In the genomic region with DNA sequence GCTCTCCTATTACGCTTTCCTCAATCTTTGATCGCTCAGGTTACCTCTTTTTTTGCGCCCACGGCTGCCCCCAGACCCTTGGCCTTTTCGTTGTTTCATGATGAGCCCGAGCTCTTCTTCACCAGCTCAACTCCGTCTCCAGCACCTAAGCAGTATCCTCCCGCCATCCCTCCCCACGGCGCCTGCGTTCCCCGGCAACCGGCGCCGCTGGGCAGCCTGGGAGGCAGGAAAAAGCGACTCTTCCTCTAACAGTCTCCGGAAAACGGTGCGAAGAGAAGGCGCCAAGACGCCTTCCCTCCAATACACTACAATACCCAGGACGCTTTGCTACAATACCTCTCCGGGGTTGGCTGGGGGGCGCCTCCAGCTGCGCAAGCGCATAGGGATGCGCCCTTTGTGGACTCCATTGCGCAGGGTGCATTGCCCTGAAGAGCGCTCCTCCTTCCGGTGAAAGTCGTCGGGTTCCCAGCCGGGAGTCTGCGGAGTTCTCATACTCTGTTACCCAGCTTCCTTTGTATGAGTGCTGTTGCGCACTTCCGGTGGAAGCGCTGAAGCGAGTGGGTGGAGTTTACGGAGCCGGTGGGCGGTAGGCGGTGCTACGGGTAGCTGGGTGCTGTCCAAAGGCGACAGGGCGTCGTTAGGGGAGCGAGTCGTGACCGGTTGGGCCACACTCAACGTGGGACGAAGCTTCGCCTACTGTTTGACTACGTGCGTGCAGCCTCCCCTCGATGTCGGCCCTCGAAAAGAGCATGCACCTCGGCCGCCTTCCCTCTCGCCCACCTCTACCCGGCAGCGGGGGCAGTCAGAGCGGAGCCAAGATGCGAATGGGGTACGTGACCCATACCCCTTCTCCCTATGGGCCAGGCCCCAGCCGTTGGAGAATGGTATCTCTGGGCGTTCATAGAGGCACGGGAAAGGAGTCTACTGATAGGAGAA, we compare ENCODE assay signal across 8 cellular contexts. TPM values are rescaled to one million over a fixed set of nuclear protein-coding genes. Genes with fewer than 3 reads are reported as not detected.
DNase-seq lines count a peak whose midpoint lies in the region; ATAC-seq and TF ChIP-seq lines count a peak whose summit lies in the region.

A gene with protein sequence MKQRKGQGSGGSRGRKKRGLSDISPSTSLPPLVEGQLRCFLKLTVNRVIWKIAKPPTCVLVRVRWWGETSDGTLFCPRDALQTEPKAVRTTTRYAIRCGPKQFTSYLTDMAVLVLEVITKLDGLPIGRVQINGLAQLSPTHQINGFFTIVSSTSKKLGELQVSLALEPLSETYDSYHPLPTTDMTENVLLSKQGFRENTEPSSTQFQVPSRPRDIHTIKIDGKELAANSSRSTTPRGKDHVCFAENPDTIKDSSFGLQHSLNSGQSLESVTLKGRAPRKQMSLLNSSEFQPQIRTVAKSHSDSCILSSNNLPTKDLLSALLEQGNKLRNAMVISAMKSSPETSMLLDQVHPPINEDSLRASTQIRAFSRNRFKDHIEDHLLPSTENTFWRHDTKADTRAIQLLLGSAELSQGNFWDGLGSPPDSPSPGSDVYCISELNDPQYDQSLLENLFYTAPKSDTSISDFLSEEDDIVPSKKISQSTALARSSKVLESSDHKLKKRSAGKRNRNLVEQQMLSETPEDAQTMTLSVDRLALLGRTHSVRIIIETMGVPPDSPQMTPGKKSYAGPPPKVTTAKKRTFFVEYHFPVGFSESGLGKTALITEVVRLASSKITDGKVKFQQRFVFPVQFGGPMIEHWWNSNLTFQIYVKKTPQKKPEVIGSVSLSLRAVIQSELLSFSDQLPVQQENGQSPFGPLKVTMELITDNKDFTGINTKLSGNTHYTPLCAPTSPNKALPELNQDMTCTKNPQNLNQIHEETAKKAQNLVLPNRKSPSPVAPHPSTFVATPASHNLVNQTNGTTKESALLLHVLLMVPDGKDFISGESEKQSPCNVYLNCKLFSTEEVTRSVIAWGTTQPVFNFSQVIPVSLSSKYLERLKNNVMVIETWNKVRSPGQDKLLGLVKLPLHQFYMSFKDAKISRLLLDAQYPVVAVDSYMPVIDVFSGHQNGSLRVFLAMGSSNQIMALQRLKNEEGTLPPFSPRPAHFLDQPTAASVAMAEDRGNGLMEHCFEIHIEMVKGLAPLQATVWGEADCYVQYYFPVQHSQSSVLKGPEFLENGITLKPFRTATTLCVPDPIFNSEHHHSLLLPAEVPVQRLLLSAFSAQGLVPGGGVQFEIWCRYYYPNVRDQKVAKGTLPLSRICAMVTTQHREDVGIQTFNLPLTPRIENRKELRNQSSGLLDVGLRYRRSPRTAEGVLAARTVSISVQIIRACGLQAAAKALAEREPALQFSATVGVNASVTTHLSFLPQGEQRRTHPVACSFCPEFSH (N-terminal part only) (minus strand): TSS at position 309 of the 936 bp plus-strand sequence. CDS start 210 bp downstream, at position 99.
A gene with protein sequence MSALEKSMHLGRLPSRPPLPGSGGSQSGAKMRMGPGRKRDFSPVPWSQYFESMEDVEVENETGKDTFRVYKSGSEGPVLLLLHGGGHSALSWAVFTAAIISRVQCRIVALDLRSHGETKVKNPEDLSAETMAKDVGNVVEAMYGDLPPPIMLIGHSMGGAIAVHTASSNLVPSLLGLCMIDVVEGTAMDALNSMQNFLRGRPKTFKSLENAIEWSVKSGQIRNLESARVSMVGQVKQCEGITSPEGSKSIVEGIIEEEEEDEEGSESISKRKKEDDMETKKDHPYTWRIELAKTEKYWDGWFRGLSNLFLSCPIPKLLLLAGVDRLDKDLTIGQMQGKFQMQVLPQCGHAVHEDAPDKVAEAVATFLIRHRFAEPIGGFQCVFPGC (plus strand): TSS at position 596 of the 936 bp plus-strand sequence. CDS start 133 bp downstream, at position 729.

- peaks cover 36% of the 10 kb centered on the region for H3K4me1 Mint-ChIP-seq in CD8-positive, alpha-beta T cell (ENCODE audit: low read depth)
- H3K4me1 Mint-ChIP-seq in activated CD4-positive, alpha-beta memory T cell treated with anti-CD3 and anti-CD28 coated beads for 36 hours (ENCODE audit: low read depth), result peaks cover 18% of the 10 kb centered on the region

- peak within 1 kb of the TSS; percentile 80 for H3K4me3 ChIP-seq in CD8-positive, alpha-beta T cell (ENCODE audit: low read depth, low read length)
- peak within 1 kb of the TSS; percentile 80 to 88 for H3K4me3 ChIP-seq in duodenal mucosa (ENCODE audit: low read depth in 1 of 2, low read length in 2 of 2)
- peak within 1 kb of the TSS; percentile 60 to 83 (median 75) for H3K4me3 ChIP-seq in right lobe of liver

- peak within 1 kb of the TSS; percentile 64 for H3K27ac ChIP-seq in CD8-positive, alpha-beta T cell (ENCODE audit: low read depth, low read length)
- peak within 1 kb of the TSS; percentile 89 for H3K27ac ChIP-seq in duodenal mucosa (ENCODE audit: low read depth, low read length)
- peak within 1 kb of the TSS; percentile 49 to 74 (median 73) for H3K27ac ChIP-seq in right lobe of liver

- no peaks in the 10 kb centered on the region for H3K9me3 ChIP-seq in CD8-positive, alpha-beta T cell (ENCODE audit: low read length)
- H3K9me3 ChIP-seq in duodenal mucosa (ENCODE audit: control insufficient read depth in 1 of 2, low read length in 2 of 2), result no peaks in the 10 kb centered on the region
- H3K9me3 ChIP-seq in right lobe of liver, result no peaks in the 10 kb centered on the region

- no peak within 1 kb of the TSS for H3K4me3 Mint-ChIP-seq in CD8-positive, alpha-beta T cell
- no peak within 1 kb of the TSS for H3K4me3 Mint-ChIP-seq in activated CD4-positive, alpha-beta memory T cell treated with anti-CD3 and anti-CD28 coated beads for 36 hours

- POLR2A ChIA-PET in CD8-positive, alpha-beta T cell (lab: Charles Lee), result interaction anchor here (0.6 to 2.2 kb wide), 13 partner anchors 9 to 563 kb away, joined by 3 to 13 read pairs (median 4); partner anchors contain the start of genes LIPT2, MRPL48, PGM2L1 and RAB6A
- POLR2A ChIA-PET in activated CD4-positive, alpha-beta memory T cell treated with anti-CD3 and anti-CD28 coated beads for 36 hours (lab: Charles Lee), result interaction anchor here (0.6 to 3.1 kb wide), 12 partner anchors 13 to 818 kb away, joined by 3 to 10 read pairs (median 3); partner anchors contain the start of genes NEU3, RAB6A and UCP2

- no peaks in the 10 kb centered on the region for H3K27me3 Mint-ChIP-seq in CD8-positive, alpha-beta T cell (ENCODE audit: low read depth)
- H3K27me3 Mint-ChIP-seq in activated CD4-positive, alpha-beta memory T cell treated with anti-CD3 and anti-CD28 coated beads for 36 hours, result no peaks in the 10 kb centered on the region

- peak; percentile 94 for ATAC-seq in CD8-positive, alpha-beta T cell
- ATAC-seq in GM19455 (IDR thresholded peaks at IDR 0.05; ENCODE audit: unreplicated experiment), result peak; percentile 96
- ATAC-seq in right lobe of liver, result peak; percentile 96 to 98 (median 97)

- H3K36me3 Mint-ChIP-seq in CD8-positive, alpha-beta T cell, result peaks cover 21% of the 10 kb centered on the region
- peaks cover 18% of the 10 kb centered on the region for H3K36me3 Mint-ChIP-seq in activated CD4-positive, alpha-beta memory T cell treated with anti-CD3 and anti-CD28 coated beads for 36 hours

- TF ChIP-seq POLR2A in right lobe of liver (IDR thresholded peaks at IDR 0.05), result peak; percentile 79

- no peaks in the 10 kb centered on the region for H3K9me3 Mint-ChIP-seq in CD8-positive, alpha-beta T cell
- H3K9me3 Mint-ChIP-seq in activated CD4-positive, alpha-beta memory T cell treated with anti-CD3 and anti-CD28 coated beads for 36 hours, result no peaks in the 10 kb centered on the region

- WGBS in right lobe of liver (ENCODE audit: insufficient coverage, low coverage, low lambda C conversion rate, missing lambda C conversion rate), result under 1% methylated on average over 43 of the region's 68 CpGs

- H3K36me3 ChIP-seq in CD8-positive, alpha-beta T cell (ENCODE audit: insufficient read depth, low read length), result peaks cover 5% of the 10 kb centered on the region
- peaks cover 11 to 19% of the 10 kb centered on the region in 2 donors for H3K36me3 ChIP-seq in duodenal mucosa (ENCODE audit: control insufficient read depth in 1 of 2, insufficient read depth in 2 of 2, low read length in 2 of 2)
- H3K36me3 ChIP-seq in right lobe of liver, result peaks cover 0 to 13% (median 0%) of the 10 kb centered on the region in 4 donors

- no peak for TF ChIP-seq CTCF in CD8-positive, alpha-beta T cell (IDR thresholded peaks at IDR 0.05)
- TF ChIP-seq CTCF in right lobe of liver (IDR thresholded peaks at IDR 0.05), result peak in 3 of 4 donors; percentile 26 to 39 (median 37)

- H3K4me1 ChIP-seq in CD8-positive, alpha-beta T cell (ENCODE audit: insufficient read depth, low read length), result peaks cover 35% of the 10 kb centered on the region
- H3K4me1 ChIP-seq in duodenal mucosa (ENCODE audit: control insufficient read depth in 1 of 2, insufficient read depth in 2 of 2, low read length in 2 of 2), result peaks cover 23% of the 10 kb centered on the region in 2 donors
- H3K4me1 ChIP-seq in right lobe of liver, result peaks cover 0 to 19% (median 4%) of the 10 kb centered on the region in 4 donors

- CTCF ChIA-PET in CD8-positive, alpha-beta T cell (lab: Charles Lee), result interaction anchor here (1.2 to 2.0 kb wide), 4 partner anchors 12 to 210 kb away, joined by 3 to 7 read pairs (median 4); no protein-coding TSS in a partner anchor
- CTCF ChIA-PET in activated CD4-positive, alpha-beta memory T cell treated with anti-CD3 and anti-CD28 coated beads for 36 hours (lab: Charles Lee), result interaction anchor here (0.8 to 1.6 kb wide), 8 partner anchors 12 to 410 kb away, joined by 3 to 7 read pairs (median 4); partner anchors contain the start of gene RAB6A

- no peaks in the 10 kb centered on the region for H3K27me3 ChIP-seq in CD8-positive, alpha-beta T cell (ENCODE audit: insufficient read depth, low read length)
- H3K27me3 ChIP-seq in duodenal mucosa (ENCODE audit: control insufficient read depth in 1 of 2, insufficient read depth in 2 of 2, low read length in 2 of 2), result no peaks in the 10 kb centered on the region
- no peaks in the 10 kb centered on the region for H3K27me3 ChIP-seq in right lobe of liver

- peak; percentile 95 to 99 (median 96) for DNase-seq in CD8-positive, alpha-beta T cell
- DNase-seq in HK-2 (ENCODE audit: unreplicated experiment), result peak; percentile 96
- DNase-seq in NCI-H82 treated with DMSO at 0.1 percent for 48 hours (lab: John Stamatoyannopoulos, UW; ENCODE audit: unreplicated experiment), result peak; percentile 96
- DNase-seq in activated CD4-positive, alpha-beta memory T cell treated with anti-CD3 and anti-CD28 coated beads for 36 hours, result peak; percentile 99
- DNase-seq in right lobe of liver, result peak; percentile 97 to 99 (median 99)
- DNase-seq in stimulated activated CD4-positive, alpha-beta T cell treated with anti-CD3 and anti-CD28 coated beads, Interleukin-4, amount 100 ng/mL, for 4 hours, result peak; percentile 89 to 99

- intact Hi-C loops in CD8-positive, alpha-beta T cell (cut with DNase I, micrococcal nuclease), result loop anchor here (1.0 to 10.0 kb wide), 16 partner anchors 189 to 1736 kb away; partner anchors contain the start of genes POLD3 (in 2 of the 2), RELT (in 2 of the 2), SPCS2 (in 2 of the 2) and XRRA1 (in 2 of the 2)
- intact Hi-C loops in activated CD4-positive, alpha-beta memory T cell treated with anti-CD3 and anti-CD28 coated beads for 36 hours (cut with micrococcal nuclease), result loop anchor here (1.0 to 5.0 kb wide), 6 partner anchors 139 to 573 kb away; partner anchors contain the start of genes FAM168A and PGM2L1
- intact Hi-C loops in right lobe of liver (cut with DNase I), result no loop called here

- H3K9ac ChIP-seq in duodenal mucosa (ENCODE audit: low read depth in 1 of 2, low read length in 2 of 2), result peak within 1 kb of the TSS; percentile 91 to 95

- no peak within 1 kb of the TSS for H3K27ac Mint-ChIP-seq in CD8-positive, alpha-beta T cell
- H3K27ac Mint-ChIP-seq in activated CD4-positive, alpha-beta memory T cell treated with anti-CD3 and anti-CD28 coated beads for 36 hours, result no peak within 1 kb of the TSS

RNA-seq across cellular contexts. Expression of the first gene that starts in this region (rescaled TPM):
- total RNA-seq in CD8-positive, alpha-beta T cell, result 10 to 100 TPM; 27.1 to 30.5 TPM
- 10 to 100 TPM; 22.6 to 24.7 TPM for total RNA-seq in activated CD4-positive, alpha-beta memory T cell treated with anti-CD3 and anti-CD28 coated beads for 36 hours
- 1 to 10 TPM; 4.8 to 9.6 (median 7.4) TPM for total RNA-seq in right lobe of liver

RNA-seq across cellular contexts. Expression of the second gene that starts in this region (rescaled TPM):
- total RNA-seq in CD8-positive, alpha-beta T cell, result 10 to 100 TPM; 12.4 to 15.0 TPM
- total RNA-seq in activated CD4-positive, alpha-beta memory T cell treated with anti-CD3 and anti-CD28 coated beads for 36 hours, result 10 to 100 TPM; 37.9 to 38.5 TPM
- total RNA-seq in right lobe of liver, result 10 to 100 TPM in 5 of 6 experiments, 1 to 10 TPM in 1; 8.9 to 18.9 (median 13.0) TPM

Comparison
In these comparisons a context has a peak if more than half of its experiments do, and no peak if none do; other contexts are left out.
1. Peak in every context shown above with its lines: DNase-seq, ATAC-seq, H3K4me3 ChIP-seq and H3K27ac ChIP-seq.
2. intact Hi-C loops: an anchor here in CD8-positive, alpha-beta T cell (1.0 to 10.0 kb wide) and activated CD4-positive, alpha-beta memory T cell treated with anti-CD3 and anti-CD28 coated beads for 36 hours (1.0 to 5.0 kb wide); none called in right lobe of liver.